In genomic region chr14:90521930-90522483, GRCh38 we compare ENCODE assay signal across 20 cellular contexts.
A peak's percentile ranks its signal among the peaks of the same experiment; 100 is the strongest.
DNase-seq lines count a peak whose midpoint lies in the region; ATAC-seq, FAIRE-seq and TF ChIP-seq lines count a peak whose summit lies in the region.
"Had no signal": no experiment of that assay in that cellular context is flagged by ENCODE, and none has a peak within 500 bp of the region (broad histone marks: within the 10 kb centered on the region; RNA-seq: fewer than 3 reads in every experiment).

No MANE protein-coding gene starts in this region.

- no TSS peak for BruUV-seq in K562 (replicated peaks; lab: Mats Ljungman, UMichigan)

- DNase-seq in K562 (ENCODE audit: extremely low read depth in 1 of 4, low spot score in 3 of 4) (no peak), lower lobe of right lung (peak; percentile 34), stomach (no peak), NCI-H1436 (lab: John Stamatoyannopoulos, UW) (no peak), dermis blood vessel endothelial cell (no peak)
- DNase-seq: activated CD4-positive, CD25-positive, alpha-beta regulatory T cell; activated CD8-positive, alpha-beta memory T cell treated with anti-CD3 and anti-CD28 coated beads for 24 hours; activated T-cell treated with anti-CD3 and anti-CD28 coated beads, Interleukin-2, amount 50 U/mL, for 72 hours; brain microvascular endothelial cell; NCI-H1048; T-helper 9 cell had no signal

- POLR2A ChIA-PET in K562 (lab: Yijun Ruan, JAX): no interaction called here

- intact Hi-C loops in K562 (cut with micrococcal nuclease): no loop called here
- intact Hi-C loops in lower lobe of right lung (cut with DNase I): no loop called here
- intact Hi-C loops in stomach (cut with DNase I; ENCODE audit: low total_unique reads): no loop called here

- no peaks in the 10 kb centered on the region for H3K9me1 ChIP-seq in K562 (ENCODE audit: control insufficient read depth, insufficient read depth, low read length)

- peak overlapping the region; percentile 49; the same call in 1 of the 2 replicates for H3K27ac ChIP-seq in BLaER1
- H3K27ac ChIP-seq in K562 (ENCODE audit: extremely low read depth, low read depth, low read length): no peak overlapping the region
- H3K27ac ChIP-seq in lower lobe of right lung: no peak overlapping the region
- peak overlapping the region; percentile 25 to 86 (median 56) for H3K27ac ChIP-seq in stomach
- H3K27ac ChIP-seq: brain microvascular endothelial cell, epithelial cell of prostate, KMS-11 had no signal

- H3K27me3 ChIP-seq in BLaER1: no peaks in the 10 kb centered on the region
- no peaks in the 10 kb centered on the region for H3K27me3 ChIP-seq in K562 (ENCODE audit: control insufficient read depth in 2 of 2, insufficient read depth in 2 of 2, low read length in 2 of 2)
- no peaks in the 10 kb centered on the region for H3K27me3 ChIP-seq in lower lobe of right lung (ENCODE audit: low read depth)
- H3K27me3 ChIP-seq in stomach: no peaks in the 10 kb centered on the region
- H3K27me3 ChIP-seq: brain microvascular endothelial cell had no signal

- H3K4me3 ChIP-seq in BLaER1: no peak overlapping the region
- H3K4me3 ChIP-seq in K562: no peak overlapping the region
- H3K4me3 ChIP-seq in lower lobe of right lung: no peak overlapping the region
- no peak overlapping the region for H3K4me3 ChIP-seq in stomach

- WGBS in K562 (ENCODE audit: insufficient coverage, low coverage, missing lambda C conversion rate): 32% methylated on average over 12 of the region's 18 CpGs
- WGBS in stomach, 5 donors: 83 to 91% (median 88%) methylated on average over 16 to 18 of the region's 18 CpGs

- H3K79me2 ChIP-seq in K562 (ENCODE audit: control insufficient read depth, insufficient read depth, low read length): no peaks in the 10 kb centered on the region

- H3K4me1 ChIP-seq in BLaER1 (peaks cover 63% of the 10 kb centered on the region), K562 (replicated peaks in 1 of 2; ENCODE audit: control insufficient read depth in 2 of 2, insufficient read depth in 2 of 2, low read length in 2 of 2) (peaks cover under 1 to 19% of the 10 kb centered on the region in 2 experiments; a peak in 4 of 5 replicates), lower lobe of right lung (peaks cover 23% of the 10 kb centered on the region), stomach (peaks cover 39 to 71% (median 58%) of the 10 kb centered on the region in 4 donors)

- H2AFZ ChIP-seq in K562 (ENCODE audit: low read depth, low read length): no peak overlapping the region

- H4K20me1 ChIP-seq in BLaER1 (no peaks in the 10 kb centered on the region), K562 (replicated peaks; ENCODE audit: control insufficient read depth, insufficient read depth, low read length) (no peaks in the 10 kb centered on the region)

- in situ Hi-C loops in K562 (cut with MboI): loop anchor here (10.0 kb wide), 1 partner anchor 117 kb away; no protein-coding TSS in a partner anchor

- H3K36me3 ChIP-seq in BLaER1 (no peaks in the 10 kb centered on the region), K562 (ENCODE audit: control insufficient read depth, insufficient read depth, low read length) (no peaks in the 10 kb centered on the region), lower lobe of right lung (no peaks in the 10 kb centered on the region), stomach (no peaks in the 10 kb centered on the region)
- H3K36me3 ChIP-seq: brain microvascular endothelial cell had no signal

- no peak for TF ChIP-seq RAD21 in K562 (CRISPR knock-in tag; conservative IDR thresholded peaks at IDR 0.05 in 1 of 2, IDR thresholded peaks at IDR 0.05 in 1 of 2)

- ATAC-seq in K562: no peak
- ATAC-seq in lower lobe of right lung: no peak
- ATAC-seq in HG02759 (IDR thresholded peaks at IDR 0.05; ENCODE audit: unreplicated experiment): no peak
- ATAC-seq in GM21390 (IDR thresholded peaks at IDR 0.05; ENCODE audit: unreplicated experiment): no peak
- ATAC-seq: activated naive CD4-positive, alpha-beta T cell treated with anti-CD3 and anti-CD28 coated beads, Interleukin-2, amount 50 U/mL, for 72 hours; activated T-cell treated with anti-CD3 and anti-CD28 coated beads, Interleukin-2, amount 50 U/mL, for 72 hours; stimulated activated memory B cell treated with anti-CD40 and anti-IgM and Interleukin-4, amounts not matched to agents 10 μg/mL and 1 μg/mL and 100 μg/mL, for 72 hours had no signal

- TF ChIP-seq POLR2A in K562 (conservative IDR thresholded peaks at IDR 0.05) (no peak), stomach (IDR thresholded peaks at IDR 0.05) (no peak)

- TF ChIP-seq EP300 in K562 (IDR thresholded peaks at IDR 0.05; ENCODE audit: low read length): no peak
- TF ChIP-seq EP300 in stomach (IDR thresholded peaks at IDR 0.05): no peak

- H3K9ac ChIP-seq in BLaER1 (no peak overlapping the region), K562 (ENCODE audit: insufficient read depth in 1 of 2, low read depth in 2 of 2, low read length in 2 of 2) (no peak overlapping the region)
- H3K9ac ChIP-seq: KMS-11 had no signal

- CTCF ChIA-PET in K562 (lab: Yijun Ruan, JAX; ENCODE audit: low intra/inter-chr PET ratio): no interaction called here

- H3K4me2 ChIP-seq in BLaER1 (peak overlapping the region; percentile 75), K562 (ENCODE audit: insufficient read depth, low read length) (no peak overlapping the region)
- H3K4me2 ChIP-seq: KMS-11 had no signal

- peaks cover 21% of the 10 kb centered on the region for H3K9me3 ChIP-seq in BLaER1
- H3K9me3 ChIP-seq in K562 (replicated peaks; ENCODE audit: control insufficient read depth, insufficient read depth, low read depth, low read length): no peaks in the 10 kb centered on the region; the same call in 1 of the 2 replicates
- no peaks in the 10 kb centered on the region for H3K9me3 ChIP-seq in lower lobe of right lung
- H3K9me3 ChIP-seq in stomach: peaks cover 0 to 5% (median 0%) of the 10 kb centered on the region in 4 donors

- FAIRE-seq in K562 (lab: Jason Lieb, UNC): no peak
- FAIRE-seq: frontal cortex, urothelium cell line had no signal

- TF ChIP-seq CTCF in K562 (IDR thresholded peaks at IDR 0.05 in 2 of 3, conservative IDR thresholded peaks at IDR 0.05 in 1 of 3; ENCODE audit: insufficient read depth in 2 of 3, low read depth in 1 of 3, low read length in 3 of 3): no peak
- TF ChIP-seq CTCF in lower lobe of right lung (IDR thresholded peaks at IDR 0.05): no peak
- TF ChIP-seq CTCF in stomach (IDR thresholded peaks at IDR 0.05): no peak

TF ChIP-seq in K562, 482 proteins besides CTCF, POLR2A, EP300 and RAD21:
- TF ChIP-seq ZC3H8 (IDR thresholded peaks at IDR 0.05) (no peak), ZEB2 (IDR thresholded peaks at IDR 0.05) (no peak), POLR2G (IDR thresholded peaks at IDR 0.05; ENCODE audit: low read depth, low read length) (0 out of 2 replicates have a peak, but pooled peaks have one; percentile 13), ZNF395 (CRISPR knock-in tag; IDR thresholded peaks at IDR 0.05) (no peak), ZNF263 (CRISPR knock-in tag; IDR thresholded peaks at IDR 0.05; ENCODE audit: borderline replicate concordance) (no peak)

Comparison
In these comparisons a context has a peak if more than half of its experiments do, and no peak if none do; other contexts are left out.
1. H3K27ac ChIP-seq: peak in BLaER1 (single experiment) and stomach (5 of 5); none in K562 (single experiment) and lower lobe of right lung (single experiment).